In the genomic region with DNA sequence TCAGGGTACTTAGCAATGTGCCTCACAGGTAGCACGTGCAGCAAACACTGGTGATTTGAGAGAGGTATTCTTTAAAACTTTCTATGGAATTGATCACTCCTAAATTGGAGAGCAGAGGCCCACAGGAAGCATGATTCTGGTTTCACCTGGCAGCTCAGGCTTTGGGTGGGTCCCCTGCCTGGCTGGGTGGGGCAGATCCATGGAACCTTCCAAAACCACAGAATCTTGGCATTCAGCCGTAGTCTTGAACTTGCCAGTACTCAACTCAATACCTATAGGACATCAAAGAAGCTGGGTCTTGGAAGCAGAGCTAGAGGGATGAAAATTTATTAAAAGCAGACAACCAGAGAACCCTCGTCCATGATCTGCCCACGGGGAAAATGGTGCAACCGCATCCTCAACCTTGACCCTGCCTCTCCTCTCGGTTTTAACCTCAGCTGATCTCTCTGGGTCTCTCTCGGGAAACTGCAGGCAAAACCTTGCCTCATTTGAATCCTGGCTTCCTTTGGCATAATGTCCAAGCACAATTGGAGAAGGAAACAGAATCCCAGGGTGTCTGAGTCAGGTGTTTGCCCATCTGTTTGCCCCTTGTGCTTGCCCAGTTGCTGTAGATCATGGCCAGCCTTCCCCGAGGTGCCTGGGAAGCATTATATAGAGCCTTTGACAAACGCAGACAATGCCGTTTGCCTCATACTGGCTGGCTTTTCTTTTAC, we compare ENCODE assay signal across 19 cellular contexts. TPM values are rescaled to one million over a fixed set of nuclear protein-coding genes. Genes with fewer than 3 reads are reported as not detected.
DNase-seq lines count a peak whose midpoint lies in the region; ATAC-seq and TF ChIP-seq lines count a peak whose summit lies in the region.
"Had no signal": no experiment of that assay in that cellular context is flagged by ENCODE, and none has a peak within 500 bp of the region (broad histone marks: within the 10 kb centered on the region; RNA-seq: fewer than 3 reads in every experiment).

No MANE protein-coding gene starts in this region.

- TF ChIP-seq POLR2A in breast epithelium (IDR thresholded peaks at IDR 0.05) (no peak), esophagus squamous epithelium (IDR thresholded peaks at IDR 0.05) (no peak)

- H3K36me3 ChIP-seq in breast epithelium (no peaks in the 10 kb centered on the region), RWPE2 (ENCODE audit: low read depth) (no peaks in the 10 kb centered on the region), esophagus squamous epithelium (no peaks in the 10 kb centered on the region), right atrium auricular region (no peaks in the 10 kb centered on the region)
- H3K36me3 ChIP-seq: BLaER1 treated with 17β-estradiol and CSF1 and Interleukin-3, amounts not matched to agents 10 nM and 100 nM had no signal

- DNase-seq in MCF 10A (ENCODE audit: unreplicated experiment) (peak; percentile 71), breast epithelium (ENCODE audit: low spot score in 2 of 2) (no peak), RWPE2 (ENCODE audit: low spot score) (no peak), esophagus squamous epithelium (lab: John Stamatoyannopoulos, UW) (no peak), NCI-H1694 treated with DMSO at 0.1 percent for 48 hours (lab: John Stamatoyannopoulos, UW) (no peak), dermis blood vessel endothelial cell (no peak), right atrium auricular region (ENCODE audit: low spot score) (no peak), DMS153 treated with DMSO at 0.1 percent for 48 hours (lab: John Stamatoyannopoulos, UW; ENCODE audit: unreplicated experiment) (no peak)
- DNase-seq: ACHN; Calu3; CD4-positive, CD25-positive, alpha-beta regulatory T cell; DMS153; DND-41; GF-D8; HCEC 1CT; HFFc6 had no signal

- no TSS peak for BruUV-seq in MCF 10A (replicated peaks; lab: Mats Ljungman, UMichigan)

- POLR2A ChIA-PET in MCF 10A (lab: Yijun Ruan, JAX), result interaction anchor here (1.1 kb wide), 1 partner anchor 44 kb away, joined by 3 read pairs; a partner anchor contains a TSS

- H3K27me3 ChIP-seq in breast epithelium (no peaks in the 10 kb centered on the region), RWPE2 (ENCODE audit: insufficient read depth, poor library complexity, severe bottlenecking) (peaks cover 8% of the 10 kb centered on the region), esophagus squamous epithelium (peaks cover 0 to 24% (median 0%) of the 10 kb centered on the region in 4 donors), right atrium auricular region (no peaks in the 10 kb centered on the region)
- H3K27me3 ChIP-seq: BLaER1 treated with 17β-estradiol and CSF1 and Interleukin-3, amounts not matched to agents 10 nM and 100 nM had no signal

- H3K9me3 ChIP-seq in breast epithelium, result no peaks in the 10 kb centered on the region
- no peaks in the 10 kb centered on the region for H3K9me3 ChIP-seq in RWPE2 (ENCODE audit: severe bottlenecking)
- no peaks in the 10 kb centered on the region for H3K9me3 ChIP-seq in esophagus squamous epithelium
- no peaks in the 10 kb centered on the region for H3K9me3 ChIP-seq in right atrium auricular region

- H3K27ac ChIP-seq in breast epithelium (no peak overlapping the region), RWPE2 (ENCODE audit: poor library complexity, severe bottlenecking) (no peak overlapping the region), esophagus squamous epithelium (peak overlapping the region; percentile 42 to 77 (median 64)), right atrium auricular region (no peak overlapping the region)
- H3K27ac ChIP-seq: BLaER1 treated with 17β-estradiol and CSF1 and Interleukin-3, amounts not matched to agents 10 nM and 100 nM had no signal

- 29 to 46% methylated on average over 10 of the region's 10 CpGs for WGBS in esophagus squamous epithelium, 2 donors

- no peaks in the 10 kb centered on the region for H3K36me3 Mint-ChIP-seq in MCF 10A (ENCODE audit: insufficient read depth, unreplicated experiment)
- H3K36me3 Mint-ChIP-seq: CD4-positive, CD25-positive, alpha-beta regulatory T cell had no signal

- peaks cover 21% of the 10 kb centered on the region for H3K4me1 Mint-ChIP-seq in MCF 10A (ENCODE audit: insufficient read depth, unreplicated experiment)
- H3K4me1 Mint-ChIP-seq: CD4-positive, CD25-positive, alpha-beta regulatory T cell had no signal

- no peak overlapping the region for H3K27ac Mint-ChIP-seq in MCF 10A (ENCODE audit: low read depth, unreplicated experiment)
- H3K27ac Mint-ChIP-seq: CD4-positive, CD25-positive, alpha-beta regulatory T cell; HFFc6 had no signal

- H3K4me1 ChIP-seq in breast epithelium (no peaks in the 10 kb centered on the region), RWPE2 (ENCODE audit: insufficient read depth, poor library complexity, severe bottlenecking) (no peaks in the 10 kb centered on the region), esophagus squamous epithelium (peaks cover 6 to 31% (median 8%) of the 10 kb centered on the region in 3 donors), right atrium auricular region (no peaks in the 10 kb centered on the region)
- H3K4me1 ChIP-seq: BLaER1 treated with 17β-estradiol and CSF1 and Interleukin-3, amounts not matched to agents 10 nM and 100 nM had no signal

- intact Hi-C loops in MCF 10A (cut with micrococcal nuclease) (no loop called here), breast epithelium (cut with DNase I; ENCODE audit: low total_unique reads) (no loop called here), esophagus squamous epithelium (cut with DNase I) (no loop called here)

- TF ChIP-seq CTCF in MCF 10A (IDR thresholded peaks at IDR 0.05; ENCODE audit: unreplicated experiment), result no peak
- TF ChIP-seq CTCF in breast epithelium (IDR thresholded peaks at IDR 0.05), result no peak
- TF ChIP-seq CTCF in RWPE2 (IDR thresholded peaks at IDR 0.05; ENCODE audit: poor library complexity, severe bottlenecking), result no peak
- no peak for TF ChIP-seq CTCF in esophagus squamous epithelium (IDR thresholded peaks at IDR 0.05)
- TF ChIP-seq CTCF in right atrium auricular region (IDR thresholded peaks at IDR 0.05), result no peak

- H3K27me3 Mint-ChIP-seq in MCF 10A (ENCODE audit: insufficient read depth, unreplicated experiment), result peaks cover 10% of the 10 kb centered on the region

- H3K4me3 Mint-ChIP-seq in MCF 10A (ENCODE audit: unreplicated experiment), result no peak overlapping the region
- H3K4me3 Mint-ChIP-seq: CD4-positive, CD25-positive, alpha-beta regulatory T cell; HFFc6 had no signal

- 0 out of 3 replicates have a peak, but pooled peaks have one; percentile 23 for ATAC-seq in RWPE2 (ENCODE audit: low read depth)

- H3K9me3 Mint-ChIP-seq in MCF 10A (ENCODE audit: unreplicated experiment), result no peaks in the 10 kb centered on the region
- H3K9me3 Mint-ChIP-seq: HFFc6 had no signal

- CTCF ChIA-PET in MCF 10A (lab: Yijun Ruan, JAX), result no interaction called here

- H3K4me3 ChIP-seq in breast epithelium, result no peak overlapping the region
- no peak overlapping the region for H3K4me3 ChIP-seq in RWPE2 (ENCODE audit: severe bottlenecking)
- no peak overlapping the region for H3K4me3 ChIP-seq in esophagus squamous epithelium
- no peak overlapping the region for H3K4me3 ChIP-seq in right atrium auricular region
- H3K4me3 ChIP-seq: BLaER1 treated with 17β-estradiol and CSF1 and Interleukin-3, amounts not matched to agents 10 nM and 100 nM had no signal

RNA-seq across cellular contexts. Expression of a gene that starts 22.9 kb away (rescaled TPM):
- total RNA-seq in MCF 10A (2022) (not detected in 2 replicates), breast epithelium (not detected), esophagus squamous epithelium (under 1 TPM in 3 of 4 donors, not detected in 1; 0.19 to 0.53 (median 0.34) TPM), dermis blood vessel endothelial cell (not detected in 2 replicates), right atrium auricular region (not detected)
- total RNA-seq: A172; Calu3; CD4-positive, CD25-positive, alpha-beta regulatory T cell; H4; HFFc6 had no signal

RNA-seq across cellular contexts. Expression of a gene that starts 44.2 kb away (rescaled TPM):
- 26.8 and 31.5 TPM in 2 replicates for total RNA-seq in MCF 10A (2022)
- 10 to 100 TPM; 15.2 to 33.8 (median 25.2) TPM for total RNA-seq in breast epithelium
- total RNA-seq in esophagus squamous epithelium, result 10 to 100 TPM in 3 of 4 donors, 1 to 10 TPM in 1; 8.6 to 15.1 (median 11.6) TPM
- 13.1 and 15.8 TPM in 2 replicates for total RNA-seq in dermis blood vessel endothelial cell
- total RNA-seq in right atrium auricular region, result 10 to 100 TPM; 14.5 to 14.9 TPM

Comparison
In these comparisons a context has a peak if more than half of its experiments do, and no peak if none do; other contexts are left out.
1. H3K27ac ChIP-seq: peak in esophagus squamous epithelium (4 of 4); none in breast epithelium (0 of 2), RWPE2 (single experiment) and right atrium auricular region (0 of 2).